ENCODE assay signal across 8 cellular contexts in genomic region chr3:156150434-156151066, GRCh38. TPM values are rescaled to one million over a fixed set of nuclear protein-coding genes. Genes with fewer than 3 reads are reported as not detected.
DNase-seq lines count a peak whose midpoint lies in the region; ATAC-seq and TF ChIP-seq lines count a peak whose summit lies in the region.

No MANE protein-coding gene starts in this region.

- no peaks in the 10 kb centered on the region for H3K27me3 ChIP-seq in SJCRH30
- no peaks in the 10 kb centered on the region for H3K27me3 ChIP-seq in kidney epithelial cell (ENCODE audit: control insufficient read depth, insufficient read depth, low read length)

- peak; percentile 85 for DNase-seq in DMS 273 (lab: John Stamatoyannopoulos, UW; ENCODE audit: unreplicated experiment)
- DNase-seq in LNCaP clone FGC (ENCODE audit: low read depth) = no peak
- DNase-seq in SJCRH30 = peak; percentile 11 to 62
- peak in 44 of 61 donors; percentile 1 to 73 (median 16) for DNase-seq in caudate nucleus (lab: John Stamatoyannopoulos, UW)
- DNase-seq in kidney epithelial cell (ENCODE audit: low read depth) = no peak
- DNase-seq in stimulated activated CD8-positive, alpha-beta memory T cell treated with anti-CD3 and anti-CD28 coated beads, Interleukin-15, amount 100 ng/mL, for 1 hour (ENCODE audit: low read depth) = peak; percentile 6

- no peaks in the 10 kb centered on the region for H3K36me3 ChIP-seq in SJCRH30
- H3K36me3 ChIP-seq in kidney epithelial cell (ENCODE audit: control insufficient read depth, insufficient read depth, low read length) = no peaks in the 10 kb centered on the region

- no peaks in the 10 kb centered on the region for H3K4me1 ChIP-seq in SJCRH30

- no peaks in the 10 kb centered on the region for H3K9me3 ChIP-seq in SJCRH30 (replicated peaks)

- H3K4me3 ChIP-seq in LNCaP clone FGC (ENCODE audit: low read depth, low read length) = no peak overlapping the region
- H3K4me3 ChIP-seq in SJCRH30 = no peak overlapping the region
- H3K4me3 ChIP-seq in kidney epithelial cell (ENCODE audit: low read depth, low read length) = no peak overlapping the region

- TF ChIP-seq CTCF in LNCaP clone FGC (IDR thresholded peaks at IDR 0.05; ENCODE audit: control insufficient read depth, extremely low read depth, insufficient read depth) (peak; percentile 87), kidney epithelial cell (IDR thresholded peaks at IDR 0.05; ENCODE audit: insufficient read depth, low read length, poor library complexity, severe bottlenecking) (peak; percentile 72)

- ATAC-seq in GM19372 (IDR thresholded peaks at IDR 0.05; ENCODE audit: low read depth, unreplicated experiment) (peak; percentile 67), HG02870 (IDR thresholded peaks at IDR 0.05; ENCODE audit: unreplicated experiment) (no peak)

- H3K27ac ChIP-seq in SJCRH30 = no peak overlapping the region
- H3K27ac ChIP-seq in caudate nucleus (ENCODE audit: low read depth, low read length) = peak overlapping the region; percentile 78

RNA-seq across cellular contexts. Expression of gene KCNAB1, which starts 30.2 kb away (rescaled TPM):
- not detected in 2 replicates for total RNA-seq in SJCRH30 (2014; rRNA removed; shearing (Covaris generic))
- not detected in 2 replicates for total RNA-seq in kidney epithelial cell

Comparison
In these comparisons a context has a peak if more than half of its experiments do, and no peak if none do; other contexts are left out.
1. DNase-seq: peak in DMS 273 (single experiment), SJCRH30 (2 of 2), caudate nucleus (44 of 61) and stimulated activated CD8-positive, alpha-beta memory T cell treated with anti-CD3 and anti-CD28 coated beads, Interleukin-15, amount 100 ng/mL, for 1 hour (single experiment); none in LNCaP clone FGC (single experiment) and kidney epithelial cell (single experiment).